18 cellular contexts compared by ENCODE assay signal in the genomic region with DNA sequence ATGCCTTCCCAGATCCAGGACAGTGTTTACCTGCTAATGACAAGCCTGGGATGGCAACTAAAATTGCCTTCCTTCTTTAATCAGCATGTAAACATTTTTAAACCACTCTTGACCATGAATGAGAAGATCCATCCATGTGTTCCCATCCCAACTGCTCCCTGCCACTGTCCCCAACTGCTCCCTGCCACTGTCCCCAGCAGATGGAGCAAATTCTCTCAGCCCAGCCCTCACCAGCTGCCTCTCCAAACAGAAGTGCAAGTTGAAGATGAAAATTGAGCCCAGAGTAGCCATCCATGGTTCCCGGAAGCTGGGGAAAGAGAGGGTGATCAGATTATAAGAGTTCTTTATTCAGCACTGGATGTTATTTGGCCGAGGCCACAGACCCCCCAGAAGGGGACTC.
"Had no signal": no experiment of that assay in that cellular context is flagged by ENCODE, and none has a peak within 500 bp of the region (broad histone marks: within the 10 kb centered on the region; RNA-seq: fewer than 3 reads in every experiment).

No MANE protein-coding gene starts in this region.

- H3K27ac Mint-ChIP-seq: activated CD4-positive, alpha-beta T cell treated with anti-CD3 and anti-CD28 coated beads, Interleukin-2, amount 10 ng/mL, durations not matched to agents 24 days and 14 days; activated naive CD8-positive, alpha-beta T cell treated with anti-CD3 and anti-CD28 coated beads for 36 hours; natural killer cell treated with Interleukin-12 subunit alpha and Interleukin-12 subunit beta and Interleukin-15 and Interleukin-18, amount 100 ng/mL, for 72 hours; stimulated activated memory B cell treated with anti-CD40 and anti-IgM and Interleukin-4, amounts not matched to agents 10 μg/mL and 1 μg/mL and 100 μg/mL, for 72 hours had no signal

- ATAC-seq: body of pancreas; natural killer cell treated with Interleukin-12 subunit alpha and Interleukin-12 subunit beta and Interleukin-15 and Interleukin-18, amount 100 ng/mL, for 72 hours; stimulated activated memory B cell treated with anti-CD40 and anti-IgM and Interleukin-4, amounts not matched to agents 10 μg/mL and 1 μg/mL and 100 μg/mL, for 72 hours had no signal

- H3K27ac ChIP-seq: body of pancreas, coronary artery, esophagus muscularis mucosa, left ventricle myocardium inferior, right atrium auricular region had no signal

- H3K4me1 ChIP-seq: body of pancreas, left ventricle myocardium inferior, right atrium auricular region had no signal

- H3K4me1 Mint-ChIP-seq: activated CD4-positive, alpha-beta T cell treated with anti-CD3 and anti-CD28 coated beads, Interleukin-2, amount 10 ng/mL, durations not matched to agents 24 days and 14 days; activated naive CD8-positive, alpha-beta T cell treated with anti-CD3 and anti-CD28 coated beads for 36 hours; stimulated activated memory B cell treated with anti-CD40 and anti-IgM and Interleukin-4, amounts not matched to agents 10 μg/mL and 1 μg/mL and 100 μg/mL, for 72 hours had no signal

- H3K36me3 ChIP-seq: esophagus muscularis mucosa, left ventricle myocardium inferior, right atrium auricular region had no signal

- H3K9me3 ChIP-seq: body of pancreas, esophagus muscularis mucosa, left ventricle myocardium inferior, right atrium auricular region had no signal

- H3K36me3 Mint-ChIP-seq: activated naive CD8-positive, alpha-beta T cell treated with anti-CD3 and anti-CD28 coated beads for 36 hours; natural killer cell treated with Interleukin-12 subunit alpha and Interleukin-12 subunit beta and Interleukin-15 and Interleukin-18, amount 100 ng/mL, for 72 hours; stimulated activated memory B cell treated with anti-CD40 and anti-IgM and Interleukin-4, amounts not matched to agents 10 μg/mL and 1 μg/mL and 100 μg/mL, for 72 hours had no signal

- DNase-seq: activated CD4-positive, alpha-beta T cell treated with anti-CD3 and anti-CD28 coated beads, Interleukin-2, amount 10 ng/mL, durations not matched to agents 24 days and 14 days; activated CD4-positive, CD25-positive, alpha-beta regulatory T cell; activated CD8-positive, alpha-beta memory T cell treated with anti-CD3 and anti-CD28 coated beads, Interleukin-2, amount 50 U/mL, for 48 hours; activated gamma-delta T cell treated with Interleukin-2 at 50 U/mL for 16 hours; activated naive CD8-positive, alpha-beta T cell treated with anti-CD3 and anti-CD28 coated beads for 36 hours; amygdala; body of pancreas; central memory CD4-positive, alpha-beta T cell; hippocampal formation; kidney; left ventricle myocardium inferior; posterior cingulate gyrus; stimulated activated CD4-positive, alpha-beta T cell treated with anti-CD3 and anti-CD28 coated beads, Interleukin-2, amount 100 ng/mL, for 48 hours had no signal

- H3K27me3 ChIP-seq: body of pancreas, esophagus muscularis mucosa, right atrium auricular region had no signal

- H3K4me3 ChIP-seq: body of pancreas, coronary artery, esophagus muscularis mucosa, left ventricle myocardium inferior, right atrium auricular region had no signal

- H3K27me3 Mint-ChIP-seq: activated CD4-positive, alpha-beta T cell treated with anti-CD3 and anti-CD28 coated beads, Interleukin-2, amount 10 ng/mL, durations not matched to agents 24 days and 14 days; activated naive CD8-positive, alpha-beta T cell treated with anti-CD3 and anti-CD28 coated beads for 36 hours; natural killer cell treated with Interleukin-12 subunit alpha and Interleukin-12 subunit beta and Interleukin-15 and Interleukin-18, amount 100 ng/mL, for 72 hours; stimulated activated memory B cell treated with anti-CD40 and anti-IgM and Interleukin-4, amounts not matched to agents 10 μg/mL and 1 μg/mL and 100 μg/mL, for 72 hours had no signal

- H3K4me3 Mint-ChIP-seq: activated CD4-positive, alpha-beta T cell treated with anti-CD3 and anti-CD28 coated beads, Interleukin-2, amount 10 ng/mL, durations not matched to agents 24 days and 14 days; activated naive CD8-positive, alpha-beta T cell treated with anti-CD3 and anti-CD28 coated beads for 36 hours; natural killer cell treated with Interleukin-12 subunit alpha and Interleukin-12 subunit beta and Interleukin-15 and Interleukin-18, amount 100 ng/mL, for 72 hours; stimulated activated memory B cell treated with anti-CD40 and anti-IgM and Interleukin-4, amounts not matched to agents 10 μg/mL and 1 μg/mL and 100 μg/mL, for 72 hours had no signal
